30 cellular contexts compared by ENCODE assay signal in the genomic region with DNA sequence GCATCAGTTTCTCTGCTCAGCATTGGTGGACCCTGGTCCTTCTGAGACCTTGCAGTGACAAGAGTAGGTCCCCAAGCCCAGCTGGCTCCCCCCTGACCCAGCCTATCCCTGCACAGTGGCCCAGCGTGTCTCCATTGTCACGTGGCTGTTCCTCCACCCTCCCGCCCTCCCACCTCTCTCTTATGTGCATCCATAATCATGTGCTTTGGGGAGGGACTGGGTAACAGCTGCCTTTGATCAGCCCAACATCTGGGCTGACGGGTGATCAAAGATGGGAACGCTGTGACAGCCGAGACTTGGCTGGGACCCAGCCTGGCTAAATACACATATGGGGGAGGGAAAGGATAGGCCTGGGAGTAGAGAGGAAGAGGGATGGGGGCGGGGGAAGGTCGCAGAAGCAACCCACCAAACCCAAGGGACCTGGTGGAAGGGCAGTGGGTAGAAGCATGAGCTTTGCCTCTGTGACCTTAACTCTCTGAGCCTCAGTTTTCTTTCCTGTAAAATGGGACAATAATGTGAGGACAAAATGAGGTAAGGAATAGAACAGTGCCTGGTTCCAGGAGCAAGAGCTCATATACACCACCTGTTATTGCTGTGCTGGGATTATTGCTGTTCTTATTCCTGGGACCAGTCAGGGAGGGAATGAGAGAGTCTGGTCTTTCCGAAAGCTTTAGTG. TPM values are rescaled to one million over a fixed set of nuclear protein-coding genes. Genes with fewer than 3 reads are reported as not detected.
A peak's percentile ranks its signal among the peaks of the same experiment; 100 is the strongest.
DNase-seq lines count a peak whose midpoint lies in the region; ATAC-seq and TF ChIP-seq lines count a peak whose summit lies in the region.
"Had no signal": no experiment of that assay in that cellular context is flagged by ENCODE, and none has a peak within 500 bp of the region (broad histone marks: within the 10 kb centered on the region; RNA-seq: fewer than 3 reads in every experiment).

No MANE protein-coding gene starts in this region.

- peaks cover 9% of the 10 kb centered on the region for H3K27me3 Mint-ChIP-seq in WTC11 (ENCODE audit: low read depth)
- H3K27me3 Mint-ChIP-seq in stimulated activated naive B cell treated with anti-CD40 and anti-IgM and Interleukin-4, amounts not matched to agents 10 μg/mL and 1 μg/mL and 100 μg/mL, for 72 hours, result peaks cover 37 to 69% of the 10 kb centered on the region in 2 donors

- DNase-seq in SK-N-SH, result peak; percentile 8
- DNase-seq in NCI-H2029 treated with DMSO at 0.1 percent for 48 hours (lab: John Stamatoyannopoulos, UW), result peak; percentile 74
- no peak for DNase-seq in WTC11 (ENCODE audit: low spot score)
- DNase-seq in upper lobe of right lung, result no peak
- DNase-seq in stimulated activated naive B cell treated with anti-CD40 and anti-IgM and Interleukin-4, amounts not matched to agents 10 μg/mL and 1 μg/mL and 100 μg/mL, for 72 hours, result no peak
- no peak for DNase-seq in CD1c-positive myeloid dendritic cell (ENCODE audit: extremely low spot score)
- DNase-seq: activated CD4-positive, alpha-beta T cell treated with anti-CD3 and anti-CD28 coated beads for 48 hours; activated CD8-positive, alpha-beta memory T cell treated with anti-CD3 and anti-CD28 coated beads for 24 hours; activated T-cell treated with anti-CD3 and anti-CD28 coated beads for 4 hours; amniotic stem cell; C1 segment of cervical spinal cord; EL; GOT3; immature natural killer cell; left cardiac atrium; NCI-H1092; NCI-H1930; NCI-H446 treated with DMSO at 0.1 percent for 48 hours; nephron progenitor cell; Peyer's patch; stimulated activated CD4-positive, alpha-beta T cell treated with anti-CD3 and anti-CD28 coated beads, Interleukin-15, amount 100 ng/mL, for 24 hours; T1000; WERI-Rb-1 had no signal

- H3K27ac Mint-ChIP-seq in WTC11, result no peak overlapping the region
- no peak overlapping the region for H3K27ac Mint-ChIP-seq in stimulated activated naive B cell treated with anti-CD40 and anti-IgM and Interleukin-4, amounts not matched to agents 10 μg/mL and 1 μg/mL and 100 μg/mL, for 72 hours
- H3K27ac Mint-ChIP-seq: activated naive CD4-positive, alpha-beta T cell treated with anti-CD3 and anti-CD28 coated beads, Interleukin-2, amount 50 U/mL, for 24 hours; activated T-helper 2 cell treated with anti-CD3 and anti-CD28 coated beads, Interferon-gamma antibody, Interleukin-2, Interleukin-4, amounts not matched to agents 10 μg/mL and 5 μg/mL and 100 μg/mL, durations not matched to agents 14 hours and 24 hours and 36 hours; immature natural killer cell; nephron progenitor cell; stimulated activated effector memory CD8-positive, alpha-beta T cell treated with anti-CD3 and anti-CD28 coated beads, Interleukin-12 subunit alpha, Interleukin-12 subunit beta, amount 100 ng/mL, for 72 hours; type B pancreatic cell had no signal

- no peak overlapping the region for H3K9ac ChIP-seq in SK-N-SH

- no peaks in the 10 kb centered on the region for H3K9me2 ChIP-seq in SK-N-SH

- ATAC-seq in SK-N-SH treated with all-trans-retinoic acid at 6 μM for 48 hours (no peak), WTC11 (no peak; the same call in 1 of the 2 replicates), upper lobe of right lung (peak; percentile 19)
- ATAC-seq in stimulated activated naive B cell treated with anti-CD40 and anti-IgM and Interleukin-4, amounts not matched to agents 10 μg/mL and 1 μg/mL and 100 μg/mL, for 72 hours (replicated peaks), result no peak
- ATAC-seq: GM12878; left cardiac atrium; stimulated activated effector memory CD8-positive, alpha-beta T cell treated with anti-CD3 and anti-CD28 coated beads, Interleukin-12 subunit alpha, Interleukin-12 subunit beta, amount 100 ng/mL, for 72 hours had no signal

- no peak for TF ChIP-seq EP300 in SK-N-SH (IDR thresholded peaks at IDR 0.05; ENCODE audit: borderline replicate concordance in 1 of 2, low read depth in 1 of 2, low read length in 1 of 2)

- H3K4me1 ChIP-seq in SK-N-SH (ENCODE audit: control insufficient read depth in 1 of 2, insufficient read depth in 2 of 2, low read depth in 1 of 2, low read length in 1 of 2) (no peaks in the 10 kb centered on the region), upper lobe of right lung (no peaks in the 10 kb centered on the region)
- H3K4me1 ChIP-seq: Peyer's patch had no signal

- CTCF ChIA-PET in SK-N-SH (lab: Yijun Ruan, JAX) (interaction anchor here (1.1 to 2.7 kb wide), 3 partner anchors 10 to 491 kb away, joined by 3 to 24 read pairs (median 3); no protein-coding TSS in a partner anchor), WTC11 (lab: Charles Lee) (interaction anchor here (2.6 kb wide), 1 partner anchor 10 kb away, joined by 18 read pairs; no protein-coding TSS in a partner anchor)

- H3K4me3 ChIP-seq in SK-N-SH (ENCODE audit: low read depth in 2 of 2, low read length in 1 of 2), result no peak overlapping the region
- H3K4me3 ChIP-seq in upper lobe of right lung, result no peak overlapping the region
- H3K4me3 ChIP-seq: GM12878, Peyer's patch had no signal

- H3F3A ChIP-seq in SK-N-SH (replicated peaks; ENCODE audit: insufficient read depth), result no peaks in the 10 kb centered on the region

- POLR2A ChIA-PET in SK-N-SH (lab: Yijun Ruan, JAX) (no interaction called here), WTC11 (lab: Charles Lee) (no interaction called here)

- H3K36me3 ChIP-seq in SK-N-SH (replicated peaks in 1 of 2; ENCODE audit: control insufficient read depth in 1 of 2, insufficient read depth in 2 of 2, low read length in 1 of 2), result no peaks in the 10 kb centered on the region
- no peaks in the 10 kb centered on the region for H3K36me3 ChIP-seq in upper lobe of right lung
- H3K36me3 ChIP-seq: Peyer's patch, WERI-Rb-1 had no signal

- H4K20me1 ChIP-seq in SK-N-SH (ENCODE audit: insufficient read depth), result no peaks in the 10 kb centered on the region

- intact Hi-C loops in upper lobe of right lung (cut with DNase I), result no loop called here

- no peaks in the 10 kb centered on the region for H3K9me3 ChIP-seq in SK-N-SH
- no peaks in the 10 kb centered on the region for H3K9me3 ChIP-seq in upper lobe of right lung
- H3K9me3 ChIP-seq: Peyer's patch had no signal

- no peaks in the 10 kb centered on the region for H3K36me3 Mint-ChIP-seq in WTC11
- no peaks in the 10 kb centered on the region for H3K36me3 Mint-ChIP-seq in stimulated activated naive B cell treated with anti-CD40 and anti-IgM and Interleukin-4, amounts not matched to agents 10 μg/mL and 1 μg/mL and 100 μg/mL, for 72 hours
- H3K36me3 Mint-ChIP-seq: activated naive CD4-positive, alpha-beta T cell treated with anti-CD3 and anti-CD28 coated beads, Interleukin-2, amount 50 U/mL, for 24 hours; brain; immature natural killer cell; stimulated activated effector memory CD8-positive, alpha-beta T cell treated with anti-CD3 and anti-CD28 coated beads, Interleukin-12 subunit alpha, Interleukin-12 subunit beta, amount 100 ng/mL, for 72 hours; type B pancreatic cell had no signal

- no peak overlapping the region for H3K4me2 ChIP-seq in SK-N-SH

- H3K9me3 Mint-ChIP-seq in WTC11, result no peaks in the 10 kb centered on the region
- H3K9me3 Mint-ChIP-seq in stimulated activated naive B cell treated with anti-CD40 and anti-IgM and Interleukin-4, amounts not matched to agents 10 μg/mL and 1 μg/mL and 100 μg/mL, for 72 hours, result no peaks in the 10 kb centered on the region
- H3K9me3 Mint-ChIP-seq: activated naive CD4-positive, alpha-beta T cell treated with anti-CD3 and anti-CD28 coated beads, Interleukin-2, amount 50 U/mL, for 24 hours; activated T-helper 2 cell treated with anti-CD3 and anti-CD28 coated beads, Interferon-gamma antibody, Interleukin-2, Interleukin-4, amounts not matched to agents 10 μg/mL and 5 μg/mL and 100 μg/mL, durations not matched to agents 14 hours and 24 hours and 36 hours; immature natural killer cell; nephron progenitor cell; stimulated activated effector memory CD8-positive, alpha-beta T cell treated with anti-CD3 and anti-CD28 coated beads, Interleukin-12 subunit alpha, Interleukin-12 subunit beta, amount 100 ng/mL, for 72 hours; type B pancreatic cell had no signal

- no peaks in the 10 kb centered on the region for H3K79me2 ChIP-seq in SK-N-SH (ENCODE audit: insufficient read depth)

- no peak overlapping the region for H2AFZ ChIP-seq in SK-N-SH (ENCODE audit: low read depth)

- H3K27ac ChIP-seq in SK-N-SH (ENCODE audit: low read depth in 2 of 2, low read length in 1 of 2) (no peak overlapping the region), upper lobe of right lung (no peak overlapping the region)
- H3K27ac ChIP-seq: Peyer's patch, WERI-Rb-1 had no signal

- no peak overlapping the region for H3K4me3 Mint-ChIP-seq in WTC11
- H3K4me3 Mint-ChIP-seq in stimulated activated naive B cell treated with anti-CD40 and anti-IgM and Interleukin-4, amounts not matched to agents 10 μg/mL and 1 μg/mL and 100 μg/mL, for 72 hours, result no peak overlapping the region
- H3K4me3 Mint-ChIP-seq: activated naive CD4-positive, alpha-beta T cell treated with anti-CD3 and anti-CD28 coated beads, Interleukin-2, amount 50 U/mL, for 24 hours; brain; immature natural killer cell; nephron progenitor cell; stimulated activated effector memory CD8-positive, alpha-beta T cell treated with anti-CD3 and anti-CD28 coated beads, Interleukin-12 subunit alpha, Interleukin-12 subunit beta, amount 100 ng/mL, for 72 hours; type B pancreatic cell had no signal

- no peaks in the 10 kb centered on the region for H3K4me1 Mint-ChIP-seq in WTC11
- H3K4me1 Mint-ChIP-seq in stimulated activated naive B cell treated with anti-CD40 and anti-IgM and Interleukin-4, amounts not matched to agents 10 μg/mL and 1 μg/mL and 100 μg/mL, for 72 hours, result no peaks in the 10 kb centered on the region
- H3K4me1 Mint-ChIP-seq: activated naive CD4-positive, alpha-beta T cell treated with anti-CD3 and anti-CD28 coated beads, Interleukin-2, amount 50 U/mL, for 24 hours; brain; immature natural killer cell; stimulated activated effector memory CD8-positive, alpha-beta T cell treated with anti-CD3 and anti-CD28 coated beads, Interleukin-12 subunit alpha, Interleukin-12 subunit beta, amount 100 ng/mL, for 72 hours had no signal

- TF ChIP-seq RAD21 in SK-N-SH (IDR thresholded peaks at IDR 0.05; ENCODE audit: low read length), result no peak

- peaks cover 22% of the 10 kb centered on the region; the same call in 1 of the 2 replicates for H3K27me3 ChIP-seq in SK-N-SH (ENCODE audit: insufficient read depth)
- H3K27me3 ChIP-seq in upper lobe of right lung, result peaks cover 6% of the 10 kb centered on the region
- H3K27me3 ChIP-seq: Peyer's patch had no signal

- WGBS in SK-N-SH (ENCODE audit: low lambda C conversion rate), result 3% methylated on average over 9 of the region's 9 CpGs

- no peak for TF ChIP-seq CTCF in SK-N-SH (IDR thresholded peaks at IDR 0.05)
- TF ChIP-seq CTCF in WTC11 (IDR thresholded peaks at IDR 0.05), result no peak
- TF ChIP-seq CTCF in upper lobe of right lung (IDR thresholded peaks at IDR 0.05), result no peak

TF ChIP-seq in SK-N-SH, 30 proteins besides CTCF, POLR2A, EP300 and RAD21 (continues in another document):
- TF ChIP-seq ELF1 (IDR thresholded peaks at IDR 0.05), result no peak

TF ChIP-seq in SK-N-SH treated with all-trans-retinoic acid at 6 μM for 48 hours, 23 proteins besides CTCF, POLR2A, EP300 and RAD21 (continues in another document):
- no peak for TF ChIP-seq ZNF8 (CRISPR knock-in tag; IDR thresholded peaks at IDR 0.05)

TF ChIP-seq in WTC11, 78 proteins besides CTCF, POLR2A, EP300 and RAD21 (continues in another document):
- no peak for TF ChIP-seq EMX1 (CRISPR knock-in tag; IDR thresholded peaks at IDR 0.05)

RNA-seq across cellular contexts. Expression of a gene that starts 24.6 kb away (rescaled TPM):
- 16.6 and 20.3 TPM in 2 replicates for polyA plus RNA-seq in SK-N-SH (2012; rRNA removed)
- 7.1 and 8.6 TPM in 2 replicates for polyA plus RNA-seq in SK-N-SH (2012; cell fraction: cytosol; rRNA removed)
- polyA plus RNA-seq in SK-N-SH (2012; cell fraction: nucleus; rRNA removed), result 84.1 and 93.2 TPM in 2 replicates
- total RNA-seq in WTC11 (2021) (41.2 to 60.1 TPM (median 42.0 TPM) in 3 replicates), upper lobe of right lung (36.4 TPM)

Comparison
In these comparisons a context has a peak if more than half of its experiments do, and no peak if none do; other contexts are left out.
1. DNase-seq: peak in SK-N-SH (single experiment) and NCI-H2029 treated with DMSO at 0.1 percent for 48 hours (single experiment); none in WTC11 (single experiment), upper lobe of right lung (single experiment), stimulated activated naive B cell treated with anti-CD40 and anti-IgM and Interleukin-4, amounts not matched to agents 10 μg/mL and 1 μg/mL and 100 μg/mL, for 72 hours (single experiment) and CD1c-positive myeloid dendritic cell (single experiment).